Comparison of ENCODE assay signal across 2 cellular contexts in genomic region chr2:68244456-68244855, GRCh38.
A peak's percentile ranks its signal among the peaks of the same experiment; 100 is the strongest.
TF ChIP-seq lines count a peak whose summit lies in the region.

No MANE protein-coding gene starts in this region.

TF ChIP-seq in A549, 52 proteins besides CTCF, POLR2A, EP300 and RAD21 (continued from another document):
- no peak for TF ChIP-seq ZSCAN20 (CRISPR knock-in tag; IDR thresholded peaks at IDR 0.05)
- TF ChIP-seq HOXA7 (CRISPR knock-in tag; IDR thresholded peaks at IDR 0.05) = no peak

TF ChIP-seq in HEK293, 187 proteins besides CTCF, POLR2A, EP300 and RAD21 (continued from another document):
- TF ChIP-seq PRDM4 (tag by site-specific recombination; IDR thresholded peaks at IDR 0.05) (no peak), ZNF660 (tag by site-specific recombination; IDR thresholded peaks at IDR 0.05) (no peak), ZNF654 (tag by site-specific recombination; IDR thresholded peaks at IDR 0.05; ENCODE audit: low read depth) (peak; percentile 55), ZNF366 (tag by site-specific recombination; conservative IDR thresholded peaks at IDR 0.05) (0 out of 2 replicates have a peak, but pooled peaks have one; percentile 26), ZBTB1 (tag by site-specific recombination; IDR thresholded peaks at IDR 0.05) (no peak)
